ENCODE assay signal across 1 cellular context in the genomic region with DNA sequence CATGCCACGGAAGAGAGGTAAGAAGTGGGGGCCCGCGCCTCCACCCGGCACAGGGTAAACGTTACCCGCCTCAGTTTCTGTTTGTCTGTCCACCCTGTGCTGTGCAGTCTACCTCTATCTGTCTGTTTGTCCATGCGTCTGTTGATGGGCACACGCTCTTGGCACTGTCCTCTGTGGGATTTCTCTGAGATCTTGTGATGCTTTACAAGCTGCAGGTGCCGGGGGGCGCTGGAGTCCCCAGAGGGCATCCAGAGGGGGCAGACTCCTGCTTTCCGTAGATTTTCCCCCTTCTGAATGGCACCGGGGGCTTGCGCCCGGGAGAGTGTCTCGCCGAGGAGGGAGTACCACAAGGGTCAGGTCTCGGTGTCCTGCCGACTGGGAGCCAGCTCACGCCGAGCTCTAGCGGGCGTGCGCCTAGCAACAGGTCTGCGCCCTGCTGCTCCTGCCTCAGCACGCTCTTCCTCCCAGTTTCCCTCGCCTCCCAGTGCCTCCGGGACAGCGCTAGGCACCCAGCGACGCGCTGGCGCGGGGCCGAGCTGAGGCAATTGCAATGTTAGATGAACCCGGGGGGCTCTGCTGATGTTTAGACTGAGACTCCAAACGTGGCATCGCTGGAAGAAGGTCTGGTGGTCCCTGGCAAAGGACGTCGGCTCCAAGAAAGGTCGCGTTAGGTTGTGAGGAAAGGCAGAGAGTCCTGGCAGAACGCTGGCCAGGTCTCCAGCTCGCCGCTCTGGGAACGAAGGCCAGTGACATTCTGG.
TF ChIP-seq lines count a peak whose summit lies in the region.

No MANE protein-coding gene starts in this region.

TF ChIP-seq in neural cell, 6 proteins besides CTCF, POLR2A, EP300 and RAD21 (continued from another document):
- TF ChIP-seq, protein P1, sequence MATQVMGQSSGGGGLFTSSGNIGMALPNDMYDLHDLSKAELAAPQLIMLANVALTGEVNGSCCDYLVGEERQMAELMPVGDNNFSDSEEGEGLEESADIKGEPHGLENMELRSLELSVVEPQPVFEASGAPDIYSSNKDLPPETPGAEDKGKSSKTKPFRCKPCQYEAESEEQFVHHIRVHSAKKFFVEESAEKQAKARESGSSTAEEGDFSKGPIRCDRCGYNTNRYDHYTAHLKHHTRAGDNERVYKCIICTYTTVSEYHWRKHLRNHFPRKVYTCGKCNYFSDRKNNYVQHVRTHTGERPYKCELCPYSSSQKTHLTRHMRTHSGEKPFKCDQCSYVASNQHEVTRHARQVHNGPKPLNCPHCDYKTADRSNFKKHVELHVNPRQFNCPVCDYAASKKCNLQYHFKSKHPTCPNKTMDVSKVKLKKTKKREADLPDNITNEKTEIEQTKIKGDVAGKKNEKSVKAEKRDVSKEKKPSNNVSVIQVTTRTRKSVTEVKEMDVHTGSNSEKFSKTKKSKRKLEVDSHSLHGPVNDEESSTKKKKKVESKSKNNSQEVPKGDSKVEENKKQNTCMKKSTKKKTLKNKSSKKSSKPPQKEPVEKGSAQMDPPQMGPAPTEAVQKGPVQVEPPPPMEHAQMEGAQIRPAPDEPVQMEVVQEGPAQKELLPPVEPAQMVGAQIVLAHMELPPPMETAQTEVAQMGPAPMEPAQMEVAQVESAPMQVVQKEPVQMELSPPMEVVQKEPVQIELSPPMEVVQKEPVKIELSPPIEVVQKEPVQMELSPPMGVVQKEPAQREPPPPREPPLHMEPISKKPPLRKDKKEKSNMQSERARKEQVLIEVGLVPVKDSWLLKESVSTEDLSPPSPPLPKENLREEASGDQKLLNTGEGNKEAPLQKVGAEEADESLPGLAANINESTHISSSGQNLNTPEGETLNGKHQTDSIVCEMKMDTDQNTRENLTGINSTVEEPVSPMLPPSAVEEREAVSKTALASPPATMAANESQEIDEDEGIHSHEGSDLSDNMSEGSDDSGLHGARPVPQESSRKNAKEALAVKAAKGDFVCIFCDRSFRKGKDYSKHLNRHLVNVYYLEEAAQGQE (IDR thresholded peaks at IDR 0.05; ENCODE audit: borderline replicate concordance): no peak
- TF ChIP-seq TAF1 (IDR thresholded peaks at IDR 0.05; ENCODE audit: low read depth): no peak
- TF ChIP-seq SMC3 (conservative IDR thresholded peaks at IDR 0.05; ENCODE audit: poor library complexity): no peak
- TF ChIP-seq MXI1 (conservative IDR thresholded peaks at IDR 0.05; ENCODE audit: poor library complexity, severe bottlenecking): no peak
